ENCODE assay signal across 9 cellular contexts in genomic region chr7:142833174-142834027, GRCh38. TPM values are rescaled to one million over a fixed set of nuclear protein-coding genes. Genes with fewer than 3 reads are reported as not detected.
DNase-seq lines count a peak whose midpoint lies in the region; ATAC-seq lines count a peak whose summit lies in the region.
"Had no signal": no experiment of that assay in that cellular context is flagged by ENCODE, and none has a peak within 500 bp of the region (broad histone marks: within the 10 kb centered on the region; RNA-seq: fewer than 3 reads in every experiment).

No MANE protein-coding gene starts in this region.

- H3K27me3 Mint-ChIP-seq in activated naive CD8-positive, alpha-beta T cell treated with anti-CD3 and anti-CD28 coated beads, Interleukin-2, amount 50 U/mL, for 24 hours, result no peaks in the 10 kb centered on the region
- no peaks in the 10 kb centered on the region for H3K27me3 Mint-ChIP-seq in activated naive CD8-positive, alpha-beta T cell treated with anti-CD3 and anti-CD28 coated beads for 36 hours
- H3K27me3 Mint-ChIP-seq in stimulated activated naive CD8-positive, alpha-beta T cell treated with anti-CD3 and anti-CD28 coated beads, Interleukin-15, amount 100 ng/mL, for 72 hours, result no peaks in the 10 kb centered on the region

- peak; percentile 69 for ATAC-seq in activated naive CD8-positive, alpha-beta T cell treated with anti-CD3 and anti-CD28 coated beads, Interleukin-2, amount 50 U/mL, for 24 hours
- ATAC-seq in HG03060 (IDR thresholded peaks at IDR 0.05; ENCODE audit: low read depth, unreplicated experiment), result peak; percentile 78
- ATAC-seq in stimulated activated naive CD8-positive, alpha-beta T cell treated with anti-CD3 and anti-CD28 coated beads, Interleukin-15, amount 100 ng/mL, for 72 hours, result peak; percentile 64

- no peak overlapping the region for H3K4me3 Mint-ChIP-seq in activated naive CD8-positive, alpha-beta T cell treated with anti-CD3 and anti-CD28 coated beads, Interleukin-2, amount 50 U/mL, for 24 hours
- no peak overlapping the region for H3K4me3 Mint-ChIP-seq in activated naive CD8-positive, alpha-beta T cell treated with anti-CD3 and anti-CD28 coated beads for 36 hours
- no peak overlapping the region for H3K4me3 Mint-ChIP-seq in stimulated activated naive CD8-positive, alpha-beta T cell treated with anti-CD3 and anti-CD28 coated beads, Interleukin-15, amount 100 ng/mL, for 72 hours

- H3K27ac Mint-ChIP-seq in activated naive CD8-positive, alpha-beta T cell treated with anti-CD3 and anti-CD28 coated beads, Interleukin-2, amount 50 U/mL, for 24 hours, result no peak overlapping the region
- no peak overlapping the region for H3K27ac Mint-ChIP-seq in activated naive CD8-positive, alpha-beta T cell treated with anti-CD3 and anti-CD28 coated beads for 36 hours
- H3K27ac Mint-ChIP-seq in stimulated activated naive CD8-positive, alpha-beta T cell treated with anti-CD3 and anti-CD28 coated beads, Interleukin-15, amount 100 ng/mL, for 72 hours, result peak overlapping the region in 1 of 2 donors; percentile 1

- no peak for DNase-seq in activated naive CD8-positive, alpha-beta T cell treated with anti-CD3 and anti-CD28 coated beads, Interleukin-2, amount 50 U/mL, for 24 hours
- no peak for DNase-seq in activated naive CD8-positive, alpha-beta T cell treated with anti-CD3 and anti-CD28 coated beads for 36 hours
- DNase-seq in OCI-M1 (lab: John Stamatoyannopoulos, UW), result peak; percentile 71
- DNase-seq in stimulated activated naive CD8-positive, alpha-beta T cell treated with anti-CD3 and anti-CD28 coated beads, Interleukin-15, amount 100 ng/mL, for 72 hours, result no peak
- DNase-seq in OCI-M2 (lab: John Stamatoyannopoulos, UW; ENCODE audit: unreplicated experiment), result no peak
- no peak for DNase-seq in mesenteric fat pad (ENCODE audit: low spot score)
- no peak for DNase-seq in mucosa of gallbladder (ENCODE audit: low spot score)
- DNase-seq: kidney had no signal

- H3K4me1 Mint-ChIP-seq in activated naive CD8-positive, alpha-beta T cell treated with anti-CD3 and anti-CD28 coated beads, Interleukin-2, amount 50 U/mL, for 24 hours, result peaks cover 27% of the 10 kb centered on the region
- peaks cover 21% of the 10 kb centered on the region for H3K4me1 Mint-ChIP-seq in activated naive CD8-positive, alpha-beta T cell treated with anti-CD3 and anti-CD28 coated beads for 36 hours
- H3K4me1 Mint-ChIP-seq in stimulated activated naive CD8-positive, alpha-beta T cell treated with anti-CD3 and anti-CD28 coated beads, Interleukin-15, amount 100 ng/mL, for 72 hours, result peaks cover 35% of the 10 kb centered on the region

- H3K9me3 Mint-ChIP-seq in activated naive CD8-positive, alpha-beta T cell treated with anti-CD3 and anti-CD28 coated beads, Interleukin-2, amount 50 U/mL, for 24 hours, result no peaks in the 10 kb centered on the region
- H3K9me3 Mint-ChIP-seq in activated naive CD8-positive, alpha-beta T cell treated with anti-CD3 and anti-CD28 coated beads for 36 hours, result no peaks in the 10 kb centered on the region
- no peaks in the 10 kb centered on the region for H3K9me3 Mint-ChIP-seq in stimulated activated naive CD8-positive, alpha-beta T cell treated with anti-CD3 and anti-CD28 coated beads, Interleukin-15, amount 100 ng/mL, for 72 hours

- no peaks in the 10 kb centered on the region for H3K36me3 Mint-ChIP-seq in activated naive CD8-positive, alpha-beta T cell treated with anti-CD3 and anti-CD28 coated beads, Interleukin-2, amount 50 U/mL, for 24 hours (ENCODE audit: low read depth)
- H3K36me3 Mint-ChIP-seq in activated naive CD8-positive, alpha-beta T cell treated with anti-CD3 and anti-CD28 coated beads for 36 hours, result no peaks in the 10 kb centered on the region

RNA-seq across cellular contexts. Expression of gene EPHB6, which starts 21.5 kb away (rescaled TPM):
- total RNA-seq in activated naive CD8-positive, alpha-beta T cell treated with anti-CD3 and anti-CD28 coated beads for 36 hours, result 10 to 100 TPM in 1 of 2 experiments, 1 to 10 TPM in 1; 9.0 to 10.0 TPM
- total RNA-seq in mesenteric fat pad (6.3 TPM), mucosa of gallbladder (16.7 TPM)

RNA-seq across cellular contexts. Expression of gene TRPV6, which starts 52.1 kb away (rescaled TPM):
- total RNA-seq in activated naive CD8-positive, alpha-beta T cell treated with anti-CD3 and anti-CD28 coated beads for 36 hours, result not detected
- total RNA-seq in mesenteric fat pad, result not detected
- total RNA-seq in mucosa of gallbladder, result 47.3 TPM

Comparison
In these comparisons a context has a peak if more than half of its experiments do, and no peak if none do; other contexts are left out.
1. RNA of gene TRPV6, which starts 52.1 kb away (total RNA-seq): 47.3 TPM in mucosa of gallbladder (single experiment); not detected in mesenteric fat pad (single experiment) and not detected in activated naive CD8-positive, alpha-beta T cell treated with anti-CD3 and anti-CD28 coated beads for 36 hours; every median in the first group is over 10 times any median in the second.
2. Peak in every context shown above with its lines, with median percentiles within 50 percentile points of each other: ATAC-seq.